19 cellular contexts compared by ENCODE assay signal in genomic region chr4:186148335-186148975, GRCh38. TPM values are rescaled to one million over a fixed set of nuclear protein-coding genes. Genes with fewer than 3 reads are reported as not detected.
A peak's percentile ranks its signal among the peaks of the same experiment; 100 is the strongest.
DNase-seq lines count a peak whose midpoint lies in the region; ATAC-seq, FAIRE-seq and TF ChIP-seq lines count a peak whose summit lies in the region.
"Had no signal": no experiment of that assay in that cellular context is flagged by ENCODE, and none has a peak within 500 bp of the region (broad histone marks: within the 10 kb centered on the region; RNA-seq: fewer than 3 reads in every experiment).

No MANE protein-coding gene starts in this region.

- WGBS in aorta, 2 donors: 98% methylated on average over 1 of the region's 1 CpG

- no peak for DNase-seq in GM18507 (ENCODE audit: extremely low spot score, insufficient read length, low read depth)
- no peak for DNase-seq in RCC 7860 (ENCODE audit: low spot score)
- DNase-seq in kidney: no peak
- DNase-seq in renal cortical epithelial cell (ENCODE audit: low read depth): peak; percentile 88
- no peak for DNase-seq in aorta
- no peak for DNase-seq in AG20443 (ENCODE audit: low spot score)
- no peak for DNase-seq in foreskin keratinocyte
- DNase-seq: CD4-positive, alpha-beta memory T cell; DMS79 treated with DMSO at 0.1 percent for 48 hours; GDM1; Kasumi-1; MM.1S; NCI-H1092 treated with DMSO at 0.1 percent for 48 hours; NCI-H2107; NCI-H2227 treated with DMSO at 0.1 percent for 48 hours; NCI-H524 had no signal

- FAIRE-seq in GM18507 (lab: Jason Lieb, UNC) (peak; percentile 81), RCC 7860 (lab: Jason Lieb, UNC) (peak; percentile 84), kidney (lab: Jason Lieb, UNC) (peak; percentile 94)
- FAIRE-seq: GM12878, H1 had no signal

- ATAC-seq in aorta (ENCODE audit: low FRiP score) (no peak), foreskin keratinocyte (no peak)
- ATAC-seq: GM12878 had no signal

- H3K9me3 ChIP-seq in kidney (ENCODE audit: control insufficient read depth in 1 of 2, low read length in 2 of 2): no peaks in the 10 kb centered on the region
- no peaks in the 10 kb centered on the region for H3K9me3 ChIP-seq in aorta (ENCODE audit: control insufficient read depth, low read length)

- H3K27ac ChIP-seq in kidney (ENCODE audit: low read depth in 2 of 2, low read length in 2 of 2): peak overlapping the region; percentile 48 to 78
- no peak overlapping the region for H3K27ac ChIP-seq in aorta (ENCODE audit: low read depth in 1 of 2, low read length in 2 of 2)
- no peak overlapping the region for H3K27ac ChIP-seq in foreskin keratinocyte

- H3K27me3 ChIP-seq in aorta (ENCODE audit: control insufficient read depth in 1 of 2, insufficient read depth in 2 of 2, low read length in 1 of 2) (no peaks in the 10 kb centered on the region), foreskin keratinocyte (peaks cover 17% of the 10 kb centered on the region)

- H3K36me3 ChIP-seq in kidney (ENCODE audit: control insufficient read depth in 1 of 2, insufficient read depth in 2 of 2, low read length in 2 of 2) (peaks cover 2 to 6% of the 10 kb centered on the region in 2 donors), aorta (ENCODE audit: control insufficient read depth in 1 of 2, insufficient read depth in 2 of 2, low read length in 1 of 2) (peaks cover 0 to 2% of the 10 kb centered on the region in 2 donors)

- H3K9ac ChIP-seq in kidney (ENCODE audit: low read length in 2 of 2): no peak overlapping the region

- intact Hi-C loops in kidney (cut with DNase I): no loop called here
- intact Hi-C loops in aorta (cut with DNase I): no loop called here

- TF ChIP-seq CTCF in kidney (IDR thresholded peaks at IDR 0.05; ENCODE audit: borderline replicate concordance, extremely low read depth, insufficient read depth) (no peak), foreskin keratinocyte (conservative IDR thresholded peaks at IDR 0.05) (no peak)

- H3K4me1 ChIP-seq in kidney (ENCODE audit: control insufficient read depth in 1 of 2, insufficient read depth in 1 of 2, low read depth in 1 of 2, low read length in 2 of 2) (peaks cover 15 to 18% of the 10 kb centered on the region in 2 donors), aorta (ENCODE audit: control insufficient read depth in 1 of 2, insufficient read depth in 2 of 2, low read length in 2 of 2) (no peaks in the 10 kb centered on the region), foreskin keratinocyte (no peaks in the 10 kb centered on the region)

- H3K4me3 ChIP-seq in kidney (ENCODE audit: low read length in 2 of 2) (peak overlapping the region in 1 of 2 donors; percentile 45), aorta (ENCODE audit: low read length in 2 of 2) (no peak overlapping the region)
- H3K4me3 ChIP-seq: GM12878 had no signal

RNA-seq across cellular contexts. Expression of gene CYP4V2, which starts 42.9 kb away (rescaled TPM):
- total RNA-seq in kidney (69.8 TPM), renal cortical epithelial cell (21.4 and 78.5 TPM in 2 replicates), aorta (10 to 100 TPM; 26.4 to 43.2 TPM), foreskin keratinocyte (10.3 and 12.1 TPM in 2 replicates)
- polyA plus RNA-seq in kidney (ENCODE audit: insufficient read depth, low read depth, low replicate concordance) (29.5 TPM), aorta (10 to 100 TPM; 11.8 to 31.1 TPM), foreskin keratinocyte (3.7 and 4.3 TPM in 2 replicates)

RNA-seq across cellular contexts. Expression of gene FAM149A, which starts 44.0 kb away (rescaled TPM):
- total RNA-seq in kidney (37.8 TPM), renal cortical epithelial cell (21.2 and 31.9 TPM in 2 replicates), aorta (10 to 100 TPM in 1 of 2 donors, 1 to 10 TPM in 1; 7.9 to 17.8 TPM), foreskin keratinocyte (0.78 and 0.85 TPM in 2 replicates)
- polyA plus RNA-seq in kidney (ENCODE audit: insufficient read depth, low read depth, low replicate concordance) (32.4 TPM), aorta (10 to 100 TPM; 12.8 to 25.8 TPM), foreskin keratinocyte (0.39 and 0.50 TPM in 2 replicates)
- polyA plus RNA-seq: CD4-positive, alpha-beta memory T cell; IgD-negative memory B cell had no signal

Comparison
In these comparisons a context has a peak if more than half of its experiments do, and no peak if none do; other contexts are left out.
1. H3K27ac ChIP-seq: peak in kidney (2 of 2); none in aorta (0 of 2) and foreskin keratinocyte (single experiment).